10 cellular contexts compared by ENCODE assay signal in the genomic region with DNA sequence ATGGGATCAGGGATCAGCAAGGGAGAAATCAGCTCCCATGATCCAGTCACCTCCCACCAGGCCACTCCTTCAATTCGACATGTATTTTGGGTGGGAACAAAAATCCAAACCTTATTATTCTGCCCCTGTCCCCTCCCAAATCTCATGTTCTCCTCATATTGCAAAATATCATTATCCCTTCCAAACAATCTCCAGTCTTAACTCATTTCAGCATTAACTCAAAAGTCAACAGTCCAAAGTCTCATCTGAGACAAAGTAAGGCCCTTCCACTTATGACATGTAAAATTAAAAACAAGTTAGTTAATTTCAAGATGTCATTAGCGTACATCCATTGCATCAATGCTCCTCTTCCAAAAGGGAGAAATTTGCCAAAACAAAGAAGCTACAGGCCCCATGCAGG. TPM values are rescaled to one million over a fixed set of nuclear protein-coding genes. Genes with fewer than 3 reads are reported as not detected.
"Had no signal": no experiment of that assay in that cellular context is flagged by ENCODE, and none has a peak within 500 bp of the region (broad histone marks: within the 10 kb centered on the region; RNA-seq: fewer than 3 reads in every experiment).

No MANE protein-coding gene starts in this region.

- H3K4me3 ChIP-seq: GM23248, GM23338, HAP-1 had no signal

- H3K4me1 ChIP-seq: HAP-1 had no signal

- H3K4me3 Mint-ChIP-seq: GM23338, HFFc6 had no signal

- H3K27ac ChIP-seq: GM23248 had no signal

- H3K27ac Mint-ChIP-seq: GM23338, HFFc6 had no signal

- ATAC-seq: GM23338, HCT116 had no signal

- H3K9ac ChIP-seq: GM23248 had no signal

- FAIRE-seq: H1, H54 had no signal

- H3K36me3 ChIP-seq: HAP-1 had no signal

- H3K4me1 Mint-ChIP-seq: GM23338 had no signal

- H2AFZ ChIP-seq: GM23248, GM23338 had no signal

- H3K9me3 ChIP-seq: HAP-1 had no signal

- H3K4me2 ChIP-seq: GM23338 had no signal

- DNase-seq: GM23248, GOT3, H7, HCEC 1CT, HFFc6 had no signal

- H3K9me3 Mint-ChIP-seq: GM23338 had no signal

RNA-seq across cellular contexts. Expression of gene UGT2B4, which starts 22.0 kb away (rescaled TPM):
- total RNA-seq: GM23248, GM23338, H1, H7, HFFc6 had no signal
- polyA plus RNA-seq: GM23248, GM23338, H1 had no signal
